ENCODE assay signal across 8 cellular contexts in the genomic region with DNA sequence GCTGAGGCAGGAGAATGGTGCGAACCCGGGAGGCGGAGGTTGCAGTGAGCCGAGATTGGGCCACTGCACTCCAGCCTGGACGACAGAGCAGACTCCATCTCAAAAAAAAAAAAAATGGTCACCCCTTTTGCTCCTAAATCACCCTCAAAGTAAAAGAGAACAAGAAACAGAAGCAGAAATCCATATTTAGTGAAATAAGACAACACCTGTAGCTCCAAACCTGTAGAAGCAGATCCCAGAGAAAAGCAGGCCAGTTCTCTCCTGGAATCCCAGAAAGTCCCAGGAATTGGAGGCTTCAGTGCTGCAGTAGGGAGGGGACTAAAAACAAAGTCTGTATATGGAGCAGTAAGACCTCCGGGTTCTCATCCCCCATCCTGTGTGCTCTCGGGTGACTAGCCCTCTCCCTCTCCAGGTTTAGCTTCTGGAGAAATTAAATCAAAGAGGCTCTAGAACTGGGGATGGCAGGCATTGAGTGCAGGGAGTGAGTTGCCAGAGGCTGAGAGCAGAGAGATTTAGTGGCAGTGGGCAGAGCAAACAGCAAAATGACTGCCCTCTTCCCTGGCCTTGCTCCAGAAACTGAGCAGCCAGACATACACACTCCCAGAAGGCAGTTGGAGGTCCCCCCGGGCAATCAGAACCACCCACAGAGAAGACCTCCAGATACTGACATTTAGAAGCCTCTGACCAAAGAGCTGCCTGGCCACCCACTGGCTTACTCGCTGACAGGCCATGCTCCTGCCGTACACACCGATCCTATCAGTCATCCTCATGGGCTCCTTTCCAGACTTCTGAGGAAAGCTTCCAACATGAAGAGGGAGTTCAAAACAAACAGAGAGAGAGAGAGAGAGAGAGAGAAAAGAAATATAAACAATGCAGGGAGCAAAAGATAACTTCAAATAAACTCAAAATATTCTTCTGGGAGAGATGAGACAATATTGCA. TPM values are rescaled to one million over a fixed set of nuclear protein-coding genes. Genes with fewer than 3 reads are reported as not detected.
A peak's percentile ranks its signal among the peaks of the same experiment; 100 is the strongest.
DNase-seq lines count a peak whose midpoint lies in the region; ATAC-seq lines count a peak whose summit lies in the region.

No MANE protein-coding gene starts in this region.

- no peaks in the 10 kb centered on the region for H4K20me1 ChIP-seq in GM23248 (ENCODE audit: insufficient read depth)

- H2AFZ ChIP-seq in GM23248 = peak overlapping the region; percentile 64

- ATAC-seq in Right ventricle myocardium superior (ENCODE audit: poor library complexity) (peak; percentile 89), HG02623 (IDR thresholded peaks at IDR 0.05; ENCODE audit: unreplicated experiment) (no peak), HG03432 (IDR thresholded peaks at IDR 0.05; ENCODE audit: unreplicated experiment) (no peak), GM18909 (IDR thresholded peaks at IDR 0.05; ENCODE audit: poor library complexity, unreplicated experiment) (no peak), HG02610 (IDR thresholded peaks at IDR 0.05; ENCODE audit: unreplicated experiment) (no peak)

- in situ Hi-C loops in GM23248 (cut with MboI) = no loop called here

- intact Hi-C loops in Right ventricle myocardium superior (cut with DNase I) = no loop called here

- no peaks in the 10 kb centered on the region for H3K27me3 ChIP-seq in GM23248 (replicated peaks; ENCODE audit: insufficient read depth)
- no peaks in the 10 kb centered on the region for H3K27me3 ChIP-seq in skeletal muscle satellite cell (ENCODE audit: control insufficient read depth, insufficient read depth, low read length)

- H3K4me2 ChIP-seq in GM23248 (ENCODE audit: unreplicated experiment) (peak overlapping the region; percentile 44), skeletal muscle satellite cell (ENCODE audit: low read length) (peak overlapping the region; percentile 78)

- peak overlapping the region; percentile 53 for H3K9ac ChIP-seq in GM23248
- peak overlapping the region; percentile 8 for H3K9ac ChIP-seq in SK-N-MC (ENCODE audit: insufficient read length)
- peak overlapping the region; percentile 64 for H3K9ac ChIP-seq in skeletal muscle satellite cell (ENCODE audit: low read depth, low read length)

- H3K9me3 ChIP-seq in GM23248 (ENCODE audit: low read depth) (no peaks in the 10 kb centered on the region), SK-N-MC (ENCODE audit: low read depth, low read length) (no peaks in the 10 kb centered on the region), skeletal muscle satellite cell (replicated peaks; ENCODE audit: low read length) (no peaks in the 10 kb centered on the region)

- H3K36me3 ChIP-seq in GM23248 (ENCODE audit: low read depth) (no peaks in the 10 kb centered on the region), SK-N-MC (ENCODE audit: insufficient read depth, low read length) (no peaks in the 10 kb centered on the region), skeletal muscle satellite cell (ENCODE audit: insufficient read depth, low read length) (no peaks in the 10 kb centered on the region)

- peak; percentile 93 for DNase-seq in GM23248
- no peak for DNase-seq in SK-N-MC (ENCODE audit: low read depth, low spot score)
- peak; percentile 64 for DNase-seq in Right ventricle myocardium superior

- peaks cover 11% of the 10 kb centered on the region for H3K4me1 ChIP-seq in GM23248 (ENCODE audit: insufficient read depth)
- peaks cover 28% of the 10 kb centered on the region for H3K4me1 ChIP-seq in skeletal muscle satellite cell (ENCODE audit: control insufficient read depth, insufficient read depth, low read length)

- 46 to 48% methylated on average over 11 of the region's 11 CpGs for WGBS in GM23248 (ENCODE audit: low coverage in 1 of 2, low lambda C conversion rate in 2 of 2, missing lambda C conversion rate in 2 of 2), 2 experiments

- H3K9me2 ChIP-seq in GM23248 (ENCODE audit: insufficient read depth) = no peaks in the 10 kb centered on the region

- H3K4me3 ChIP-seq in GM23248 = 0 out of 2 replicates have a peak overlapping the region, but pooled peaks have one; percentile 19
- peak overlapping the region; percentile 12; the same call in 1 of the 2 replicates for H3K4me3 ChIP-seq in SK-N-MC
- peak overlapping the region; percentile 41 for H3K4me3 ChIP-seq in skeletal muscle satellite cell (ENCODE audit: low read length)

- peaks cover 16% of the 10 kb centered on the region for H3F3A ChIP-seq in GM23248 (ENCODE audit: insufficient read depth)

- H3K79me2 ChIP-seq in GM23248 (ENCODE audit: insufficient read depth) = no peaks in the 10 kb centered on the region

- peak overlapping the region; percentile 47 for H3K27ac ChIP-seq in GM23248
- peak overlapping the region; percentile 44; the same call in 1 of the 2 replicates for H3K27ac ChIP-seq in SK-N-MC

RNA-seq across cellular contexts. Expression of a gene that starts 6.3 kb away (rescaled TPM):
- 6.4 and 7.1 TPM in 2 replicates for total RNA-seq in GM23248 (2014; rRNA removed; shearing (Covaris generic))
- 7.4 and 7.5 TPM in 2 replicates for polyA plus RNA-seq in GM23248 (2016; fragmentation: Nextera tagmentation; extraction: Ambion mirVana)
- 22.6 TPM for total RNA-seq in Right ventricle myocardium superior
- total RNA-seq in skeletal muscle satellite cell (2012; rRNA removed) = 12.0 and 17.0 TPM in 2 replicates

RNA-seq across cellular contexts. Expression of a gene that starts 50.6 kb away (rescaled TPM):
- 3.4 and 4.2 TPM in 2 replicates for total RNA-seq in GM23248 (2014; rRNA removed; shearing (Covaris generic))
- polyA plus RNA-seq in GM23248 (2016; fragmentation: Nextera tagmentation; extraction: Ambion mirVana) = 2.7 and 3.0 TPM in 2 replicates
- total RNA-seq in Right ventricle myocardium superior = 15.1 TPM
- total RNA-seq in skeletal muscle satellite cell (2012; rRNA removed) = 2.8 and 3.0 TPM in 2 replicates

Comparison
In these comparisons a context has a peak if more than half of its experiments do, and no peak if none do; other contexts are left out.
1. H3K9ac ChIP-seq: peak in every context shown above with its lines; median percentile 64 in skeletal muscle satellite cell; 53 in GM23248; 8 in SK-N-MC.